ENCODE assay signal across 1 cellular context in the genomic region with DNA sequence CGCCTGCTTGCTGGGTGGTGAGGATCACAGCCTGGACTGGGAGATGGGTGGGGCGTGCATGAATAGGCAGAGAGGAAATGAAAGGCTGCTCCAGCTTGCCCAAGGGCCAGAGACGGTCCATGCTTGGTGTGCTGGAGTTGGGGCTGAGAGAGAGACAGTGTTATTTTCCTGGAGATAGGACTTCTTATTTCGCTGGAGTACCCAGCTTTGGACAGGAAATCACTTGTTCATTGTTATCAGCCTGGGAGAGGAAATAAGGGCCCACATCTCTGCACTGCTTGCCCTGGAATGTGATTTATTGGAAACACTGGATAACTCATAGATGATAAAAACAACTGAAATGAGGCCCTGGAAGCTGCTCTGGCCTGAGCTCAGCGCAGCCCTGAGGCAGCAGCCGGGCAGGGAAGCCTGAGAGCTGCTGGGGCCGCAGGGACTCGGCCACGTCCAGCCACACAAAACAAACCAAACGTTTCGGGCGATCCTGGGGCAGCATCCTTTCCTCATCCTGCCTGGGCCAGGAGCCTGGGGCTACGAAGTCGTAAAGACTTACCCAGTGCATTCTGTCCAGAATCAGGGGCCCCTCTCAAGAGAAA.
TF ChIP-seq lines count a peak whose summit lies in the region.

No MANE protein-coding gene starts in this region.

TF ChIP-seq in WTC11, 78 proteins besides CTCF, POLR2A, EP300 and RAD21:
- TF ChIP-seq TCF7 (CRISPR knock-in tag; IDR thresholded peaks at IDR 0.05; ENCODE audit: low read depth) = no peak
- TF ChIP-seq, protein P1, sequence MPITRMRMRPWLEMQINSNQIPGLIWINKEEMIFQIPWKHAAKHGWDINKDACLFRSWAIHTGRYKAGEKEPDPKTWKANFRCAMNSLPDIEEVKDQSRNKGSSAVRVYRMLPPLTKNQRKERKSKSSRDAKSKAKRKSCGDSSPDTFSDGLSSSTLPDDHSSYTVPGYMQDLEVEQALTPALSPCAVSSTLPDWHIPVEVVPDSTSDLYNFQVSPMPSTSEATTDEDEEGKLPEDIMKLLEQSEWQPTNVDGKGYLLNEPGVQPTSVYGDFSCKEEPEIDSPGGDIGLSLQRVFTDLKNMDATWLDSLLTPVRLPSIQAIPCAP (CRISPR knock-in tag; IDR thresholded peaks at IDR 0.05) = no peak
- TF ChIP-seq, protein P2, sequence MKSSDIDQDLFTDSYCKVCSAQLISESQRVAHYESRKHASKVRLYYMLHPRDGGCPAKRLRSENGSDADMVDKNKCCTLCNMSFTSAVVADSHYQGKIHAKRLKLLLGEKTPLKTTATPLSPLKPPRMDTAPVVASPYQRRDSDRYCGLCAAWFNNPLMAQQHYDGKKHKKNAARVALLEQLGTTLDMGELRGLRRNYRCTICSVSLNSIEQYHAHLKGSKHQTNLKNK (CRISPR knock-in tag; IDR thresholded peaks at IDR 0.05) = no peak
TF ChIP-seq in WTC11: peak in this region for 0.
